8 cellular contexts compared by ENCODE assay signal in the genomic region with DNA sequence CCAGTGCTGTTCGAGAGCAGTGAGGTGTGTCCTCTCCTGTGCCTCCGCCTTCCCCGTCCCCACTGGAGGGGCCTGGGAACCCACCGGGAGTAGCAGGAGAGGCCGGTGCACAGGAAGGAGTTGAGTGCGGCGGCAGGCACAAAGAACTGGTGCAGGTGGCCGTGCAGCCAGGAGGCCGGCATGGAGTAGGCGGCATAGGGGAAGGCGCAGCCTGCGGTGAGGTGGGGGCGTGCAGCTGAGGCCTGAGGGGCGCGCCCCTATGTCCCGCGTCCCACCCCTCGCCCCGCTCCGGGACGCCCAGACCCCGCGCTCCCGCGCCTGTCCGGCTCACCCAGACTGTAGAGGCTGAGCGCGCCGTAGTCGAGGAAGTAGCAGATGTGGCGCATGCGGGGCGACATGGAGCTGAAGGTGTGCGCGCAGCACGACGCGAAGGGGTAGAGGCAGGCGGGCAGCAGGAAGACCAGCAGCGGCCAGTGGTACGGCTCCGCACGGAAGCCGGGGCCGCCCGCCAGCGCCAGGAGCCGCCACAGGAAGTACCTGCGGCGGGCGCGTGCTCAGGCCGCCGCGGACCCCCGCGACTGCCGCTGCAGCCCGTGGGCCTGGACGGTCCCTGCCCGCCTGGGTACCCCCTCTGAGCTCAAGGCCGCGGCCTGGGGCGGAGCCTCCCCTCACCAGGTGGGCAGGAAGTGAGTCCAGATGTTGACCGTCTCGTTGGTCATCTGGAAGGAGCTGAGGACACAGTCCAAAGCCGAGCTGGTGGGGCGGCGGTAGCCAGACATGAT. TPM values are rescaled to one million over a fixed set of nuclear protein-coding genes. Genes with fewer than 3 reads are reported as not detected.
DNase-seq lines count a peak whose midpoint lies in the region; ATAC-seq and TF ChIP-seq lines count a peak whose summit lies in the region.

No MANE protein-coding gene starts in this region.

- no peaks in the 10 kb centered on the region for H3K79me2 ChIP-seq in PC-3 (ENCODE audit: low read length)

- no peak for DNase-seq in BJ (ENCODE audit: low read depth)
- DNase-seq in activated CD4-positive, CD25-positive, alpha-beta regulatory T cell treated with anti-CD3 and anti-CD28 coated beads, Interleukin-2, amount 50 U/mL, for 72 hours, result peak; percentile 52
- DNase-seq in erythroblast (lab: John Stamatoyannopoulos, UW), result peak; percentile 32 to 45
- DNase-seq in retinal pigment epithelial cell (ENCODE audit: low read depth), result no peak
- DNase-seq in PC-3, result no peak
- no peak for DNase-seq in SK-N-DZ (ENCODE audit: low spot score)

- peak overlapping the region; percentile 26 for H3K4me3 ChIP-seq in BJ (ENCODE audit: low read depth, low read length)
- peak overlapping the region; percentile 30 for H3K4me3 ChIP-seq in retinal pigment epithelial cell (ENCODE audit: low read length)
- H3K4me3 ChIP-seq in PC-3 (ENCODE audit: low read length), result no peak overlapping the region

- no peaks in the 10 kb centered on the region for H4K20me1 ChIP-seq in PC-3 (ENCODE audit: low read length)

- H3F3A ChIP-seq in PC-3 (ENCODE audit: low read length, unreplicated experiment), result no peaks in the 10 kb centered on the region

- H3K27me3 ChIP-seq in BJ (ENCODE audit: control insufficient read depth, insufficient read depth, low read length), result peaks cover 1% of the 10 kb centered on the region; the same call in 1 of the 2 replicates
- no peaks in the 10 kb centered on the region for H3K27me3 ChIP-seq in PC-3 (ENCODE audit: low read length)

- TF ChIP-seq CTCF in BJ (IDR thresholded peaks at IDR 0.05; ENCODE audit: insufficient read depth, low read depth, low read length), result no peak
- TF ChIP-seq CTCF in retinal pigment epithelial cell (conservative IDR thresholded peaks at IDR 0.05; ENCODE audit: low read depth, low read length), result no peak
- no peak for TF ChIP-seq CTCF in PC-3 (conservative IDR thresholded peaks at IDR 0.05; ENCODE audit: low read depth, low read length)

- H3K27ac ChIP-seq in PC-3 (ENCODE audit: low read length), result no peak overlapping the region

- H3K36me3 ChIP-seq in BJ (ENCODE audit: control insufficient read depth, insufficient read depth, low read length), result peaks cover 15% of the 10 kb centered on the region
- peaks cover 16% of the 10 kb centered on the region for H3K36me3 ChIP-seq in PC-3 (ENCODE audit: low read depth, low read length)

- CTCF ChIA-PET in BJ (lab: Yijun Ruan, JAX), result interaction anchor here (1.2 to 3.0 kb wide), 4 partner anchors 12 to 149 kb away, joined by 3 to 12 read pairs (median 4); no protein-coding TSS in a partner anchor
- CTCF ChIA-PET in PC-3 (lab: Charles Lee), result no interaction called here

- BruUV-seq in PC-3 (replicated peaks; lab: Mats Ljungman, UMichigan), result no TSS peak

- H3K4me1 ChIP-seq in PC-3 (ENCODE audit: insufficient read depth, low read length), result peaks cover 15% of the 10 kb centered on the region

- no peak overlapping the region for H3K4me2 ChIP-seq in PC-3 (ENCODE audit: low read length)

- H3K9me2 ChIP-seq in PC-3 (replicated peaks; ENCODE audit: low read length), result no peaks in the 10 kb centered on the region

- POLR2A ChIA-PET in BJ (lab: Charles Lee) (no interaction called here), PC-3 (lab: Charles Lee; ENCODE audit: unreplicated experiment) (interaction anchor here (0.6 kb wide), 2 partner anchors 71 to 242 kb away, joined by 3 read pairs; no protein-coding TSS in a partner anchor)

- peak; percentile 44 for TF ChIP-seq POLR2A in GM19099 (IDR thresholded peaks at IDR 0.05; ENCODE audit: extremely low read depth, insufficient read length, low read depth)
- TF ChIP-seq POLR2A in erythroblast (IDR thresholded peaks at IDR 0.05; ENCODE audit: low read length), result no peak

- ATAC-seq in PC-3, result no peak
- no peak for ATAC-seq in HG02970 (IDR thresholded peaks at IDR 0.05; ENCODE audit: low FRiP score, unreplicated experiment)

- H3K9me3 ChIP-seq in PC-3 (ENCODE audit: low read length), result no peaks in the 10 kb centered on the region

- intact Hi-C loops in PC-3 (cut with micrococcal nuclease), result no loop called here

- H2AFZ ChIP-seq in PC-3 (ENCODE audit: low read length), result no peak overlapping the region

- H3K9ac ChIP-seq in PC-3 (ENCODE audit: low read length), result no peak overlapping the region

RNA-seq across cellular contexts. Expression of a gene that starts 2.2 kb away (rescaled TPM):
- 0.06 and 0.18 TPM in 2 replicates for polyA plus RNA-seq in BJ (2011; rRNA removed)
- polyA minus RNA-seq in BJ (2011; rRNA and poly(A)+ RNA removed), result not detected in 2 replicates
- 6.6 and 7.2 TPM in 2 replicates for total RNA-seq in PC-3 (2014; rRNA removed)
- 4.4 and 6.1 TPM in 2 replicates for polyA plus RNA-seq in SK-N-DZ (2014; cell fraction: cytosol; rRNA removed)
- polyA plus RNA-seq in SK-N-DZ (2014; cell fraction: nucleus; rRNA removed), result 86.1 and 87.6 TPM in 2 replicates

RNA-seq across cellular contexts. Expression of a gene that starts 3.7 kb away (rescaled TPM):
- polyA plus RNA-seq in BJ (2011; rRNA removed), result 0.26 and 0.50 TPM in 2 replicates
- not detected in 2 replicates for polyA minus RNA-seq in BJ (2011; rRNA and poly(A)+ RNA removed)
- 0.35 and 2.5 TPM in 2 replicates for total RNA-seq in PC-3 (2014; rRNA removed)
- 0.45 and 0.74 TPM in 2 replicates for polyA plus RNA-seq in SK-N-DZ (2014; cell fraction: cytosol; rRNA removed)
- 5.9 and 10.0 TPM in 2 replicates for polyA plus RNA-seq in SK-N-DZ (2014; cell fraction: nucleus; rRNA removed)

RNA-seq across cellular contexts. Expression of a gene that starts 32.8 kb away (rescaled TPM):
- polyA plus RNA-seq in BJ (2011; rRNA removed), result 55.0 and 73.1 TPM in 2 replicates
- 11.3 and 11.8 TPM in 2 replicates for polyA minus RNA-seq in BJ (2011; rRNA and poly(A)+ RNA removed)
- total RNA-seq in PC-3 (2014; rRNA removed), result 131 and 163 TPM in 2 replicates
- polyA plus RNA-seq in SK-N-DZ (2014; cell fraction: cytosol; rRNA removed), result 180 and 248 TPM in 2 replicates
- 96.3 and 121 TPM in 2 replicates for polyA plus RNA-seq in SK-N-DZ (2014; cell fraction: nucleus; rRNA removed)

RNA-seq across cellular contexts. Expression of a gene that starts 37.0 kb away (rescaled TPM):
- 22.8 and 32.6 TPM in 2 replicates for polyA plus RNA-seq in BJ (2011; rRNA removed)
- 17.8 and 19.3 TPM in 2 replicates for polyA minus RNA-seq in BJ (2011; rRNA and poly(A)+ RNA removed)
- total RNA-seq in PC-3 (2014; rRNA removed), result 126 and 130 TPM in 2 replicates
- polyA plus RNA-seq in SK-N-DZ (2014; cell fraction: cytosol; rRNA removed), result 113 and 122 TPM in 2 replicates
- polyA plus RNA-seq in SK-N-DZ (2014; cell fraction: nucleus; rRNA removed), result 400 and 461 TPM in 2 replicates

RNA-seq across cellular contexts. Expression of a gene that starts 38.5 kb away (rescaled TPM):
- polyA plus RNA-seq in BJ (2011; rRNA removed), result 2.3 and 3.3 TPM in 2 replicates
- polyA minus RNA-seq in BJ (2011; rRNA and poly(A)+ RNA removed), result 1.9 and 2.4 TPM in 2 replicates
- 8.1 and 11.2 TPM in 2 replicates for total RNA-seq in PC-3 (2014; rRNA removed)
- polyA plus RNA-seq in SK-N-DZ (2014; cell fraction: cytosol; rRNA removed), result 7.9 and 8.5 TPM in 2 replicates
- 7.2 and 9.5 TPM in 2 replicates for polyA plus RNA-seq in SK-N-DZ (2014; cell fraction: nucleus; rRNA removed)

Comparison
In these comparisons a context has a peak if more than half of its experiments do, and no peak if none do; other contexts are left out.
1. DNase-seq: peak in activated CD4-positive, CD25-positive, alpha-beta regulatory T cell treated with anti-CD3 and anti-CD28 coated beads, Interleukin-2, amount 50 U/mL, for 72 hours (single experiment) and erythroblast (2 of 2); none in BJ (single experiment), retinal pigment epithelial cell (single experiment), PC-3 (single experiment) and SK-N-DZ (single experiment).